Comparison of ENCODE assay signal across 9 cellular contexts in the genomic region with DNA sequence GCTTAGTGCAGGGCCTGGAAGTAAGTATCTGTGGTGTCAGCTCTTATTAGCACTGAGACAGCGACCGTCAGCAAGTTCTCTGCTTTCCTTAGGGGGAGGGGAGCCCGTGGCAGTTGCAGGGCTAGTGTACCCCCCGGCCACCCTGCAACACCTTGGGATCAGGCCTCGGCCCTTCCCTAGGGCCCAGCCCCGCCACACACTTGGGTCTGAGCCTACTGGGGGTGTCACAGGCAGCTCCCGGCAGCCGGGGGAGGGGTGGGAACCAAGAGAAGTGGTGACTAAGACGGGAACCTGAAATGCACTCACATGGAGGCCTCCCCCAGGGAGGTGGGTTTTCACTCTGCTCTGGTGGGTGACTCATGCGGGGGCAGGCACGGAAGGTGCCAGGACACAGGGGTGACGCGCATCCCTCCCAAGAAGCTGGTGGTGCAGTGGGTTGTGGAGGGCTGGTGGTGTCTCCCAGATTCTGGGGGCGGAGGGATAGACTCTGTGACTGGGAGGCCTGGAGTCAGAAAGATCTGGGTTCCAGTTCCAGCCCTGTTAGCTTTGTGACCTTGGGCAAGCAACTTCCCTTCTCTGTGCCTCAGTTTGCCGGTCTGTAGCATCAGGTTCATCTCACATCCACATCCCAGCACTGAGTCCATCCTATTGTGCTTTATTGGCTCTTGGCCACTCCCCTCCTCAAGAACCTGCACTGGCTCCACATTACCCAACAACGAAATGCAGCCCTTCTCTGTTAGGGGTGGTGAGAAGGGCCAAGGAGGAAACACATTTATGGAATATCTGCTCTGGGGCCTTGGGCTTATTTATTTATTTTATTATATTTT. TPM values are rescaled to one million over a fixed set of nuclear protein-coding genes. Genes with fewer than 3 reads are reported as not detected.
A peak's percentile ranks its signal among the peaks of the same experiment; 100 is the strongest.
DNase-seq lines count a peak whose midpoint lies in the region; ATAC-seq, FAIRE-seq and TF ChIP-seq lines count a peak whose summit lies in the region.
"Had no signal": no experiment of that assay in that cellular context is flagged by ENCODE, and none has a peak within 500 bp of the region (broad histone marks: within the 10 kb centered on the region; RNA-seq: fewer than 3 reads in every experiment).

No MANE protein-coding gene starts in this region.

- H3K9me3 Mint-ChIP-seq in activated CD4-positive, alpha-beta memory T cell treated with anti-CD3 and anti-CD28 coated beads, Interleukin-2, amount 10 ng/mL, durations not matched to agents 7 days and 5 days, result no peaks in the 10 kb centered on the region

- TF ChIP-seq CTCF in endothelial cell of umbilical vein (IDR thresholded peaks at IDR 0.05; ENCODE audit: extremely low read depth in 1 of 2, insufficient read depth in 1 of 2, low read depth in 1 of 2, low read length in 2 of 2) (no peak), D721Med (IDR thresholded peaks at IDR 0.05; ENCODE audit: insufficient read depth, missing control alignments) (no peak)

- no peaks in the 10 kb centered on the region for H3K9me3 ChIP-seq in BLaER1 treated with 17β-estradiol and CSF1 and Interleukin-3, amounts not matched to agents 10 nM and 100 nM (replicated peaks in 1 of 11)
- no peaks in the 10 kb centered on the region for H3K9me3 ChIP-seq in KOPT-K1 (ENCODE audit: insufficient read depth, low read length, poor library complexity, severe bottlenecking)
- H3K9me3 ChIP-seq in endothelial cell of umbilical vein (replicated peaks; ENCODE audit: control insufficient read depth, insufficient read depth, low read length), result no peaks in the 10 kb centered on the region

- peak overlapping the region in 8 of 11 experiments; percentile 31 to 63 (median 53); a peak in 12 of 22 replicates for H3K9ac ChIP-seq in BLaER1 treated with 17β-estradiol and CSF1 and Interleukin-3, amounts not matched to agents 10 nM and 100 nM
- H3K9ac ChIP-seq in endothelial cell of umbilical vein (replicated peaks; ENCODE audit: extremely low read depth, insufficient read depth, low read length), result no peak overlapping the region

- no peak overlapping the region for H2AFZ ChIP-seq in endothelial cell of umbilical vein (ENCODE audit: low read depth, low read length)

- TF ChIP-seq POLR2A in endothelial cell of umbilical vein (IDR thresholded peaks at IDR 0.05; ENCODE audit: low read depth, low read length), result no peak

- dilution Hi-C loops in endothelial cell of umbilical vein (cut with MboI; ENCODE audit: extremely low pct_ligation_motif_present, low sequenced_read_pairs), result no loop called here

- no peaks in the 10 kb centered on the region for H3K9me1 ChIP-seq in endothelial cell of umbilical vein (replicated peaks; ENCODE audit: control insufficient read depth, extremely low read depth, insufficient read depth, low read length)

- peak overlapping the region in 2 of 10 experiments; percentile 9 to 18; a peak in 2 of 20 replicates for H3K4me3 ChIP-seq in BLaER1 treated with 17β-estradiol and CSF1 and Interleukin-3, amounts not matched to agents 10 nM and 100 nM
- no peak overlapping the region for H3K4me3 ChIP-seq in endothelial cell of umbilical vein (replicated peaks in 1 of 3; ENCODE audit: insufficient read depth in 1 of 3, low read depth in 1 of 3, low read length in 3 of 3)

- H3K79me2 ChIP-seq in endothelial cell of umbilical vein (ENCODE audit: control insufficient read depth, insufficient read depth, low read length), result no peaks in the 10 kb centered on the region

- no peaks in the 10 kb centered on the region for H3K36me3 ChIP-seq in BLaER1 treated with 17β-estradiol and CSF1 and Interleukin-3, amounts not matched to agents 10 nM and 100 nM
- H3K36me3 ChIP-seq in KOPT-K1 (ENCODE audit: insufficient read depth, low read length), result no peaks in the 10 kb centered on the region
- H3K36me3 ChIP-seq in endothelial cell of umbilical vein (ENCODE audit: control insufficient read depth in 2 of 2, extremely low read depth in 1 of 2, insufficient read depth in 2 of 2, low read length in 2 of 2), result no peaks in the 10 kb centered on the region

- no peaks in the 10 kb centered on the region for H3K27me3 Mint-ChIP-seq in activated CD4-positive, alpha-beta memory T cell treated with anti-CD3 and anti-CD28 coated beads, Interleukin-2, amount 10 ng/mL, durations not matched to agents 7 days and 5 days

- no TSS peak for BruUV-seq in endothelial cell of umbilical vein (replicated peaks; lab: Mats Ljungman, UMichigan)

- H3K4me1 Mint-ChIP-seq in activated CD4-positive, alpha-beta memory T cell treated with anti-CD3 and anti-CD28 coated beads, Interleukin-2, amount 10 ng/mL, durations not matched to agents 7 days and 5 days, result peaks cover 27% of the 10 kb centered on the region

- peaks cover 0 to 8% (median 0%) of the 10 kb centered on the region in 11 experiments; a peak in 3 of 22 replicates for H3K27me3 ChIP-seq in BLaER1 treated with 17β-estradiol and CSF1 and Interleukin-3, amounts not matched to agents 10 nM and 100 nM
- H3K27me3 ChIP-seq in endothelial cell of umbilical vein (ENCODE audit: control insufficient read depth in 2 of 2, insufficient read depth in 2 of 2, low read length in 2 of 2), result no peaks in the 10 kb centered on the region

- intact Hi-C loops in endothelial cell of umbilical vein (cut with micrococcal nuclease), result no loop called here

- DNase-seq in activated CD4-positive, alpha-beta memory T cell treated with anti-CD3 and anti-CD28 coated beads, Interleukin-2, amount 10 ng/mL, durations not matched to agents 7 days and 5 days, result peak; percentile 74
- DNase-seq in endothelial cell of umbilical vein (ENCODE audit: low read depth, low spot score) (peak; percentile 40), smooth muscle cell of the brain vasculature (ENCODE audit: low read depth, low spot score) (peak; percentile 74), D721Med (ENCODE audit: insufficient read length, low spot score) (no peak), NCI-H69 (lab: John Stamatoyannopoulos, UW) (no peak)

- no peak overlapping the region for H3K4me3 Mint-ChIP-seq in activated CD4-positive, alpha-beta memory T cell treated with anti-CD3 and anti-CD28 coated beads, Interleukin-2, amount 10 ng/mL, durations not matched to agents 7 days and 5 days

- peak overlapping the region; percentile 21 for H3K27ac Mint-ChIP-seq in activated CD4-positive, alpha-beta memory T cell treated with anti-CD3 and anti-CD28 coated beads, Interleukin-2, amount 10 ng/mL, durations not matched to agents 7 days and 5 days

- CTCF ChIA-PET in activated CD4-positive, alpha-beta memory T cell treated with anti-CD3 and anti-CD28 coated beads, Interleukin-2, amount 10 ng/mL, durations not matched to agents 7 days and 5 days (lab: Charles Lee), result interaction anchor here (1.0 to 1.3 kb wide), 3 partner anchors 19 to 51 kb away, joined by 3 to 5 read pairs (median 3); no protein-coding TSS in a partner anchor
- CTCF ChIA-PET in endothelial cell of umbilical vein (lab: Charles Lee), result interaction anchor here (2.3 kb wide), 1 partner anchor 55 kb away, joined by 7 read pairs; a partner anchor contains a TSS

- H4K20me1 ChIP-seq in BLaER1 treated with 17β-estradiol and CSF1 and Interleukin-3, amounts not matched to agents 10 nM and 100 nM, result no peaks in the 10 kb centered on the region
- no peaks in the 10 kb centered on the region for H4K20me1 ChIP-seq in endothelial cell of umbilical vein (replicated peaks; ENCODE audit: control insufficient read depth, extremely low read depth, insufficient read depth, low read length)

- POLR2A ChIA-PET in activated CD4-positive, alpha-beta memory T cell treated with anti-CD3 and anti-CD28 coated beads, Interleukin-2, amount 10 ng/mL, durations not matched to agents 7 days and 5 days (lab: Charles Lee), result interaction anchor here (0.9 to 2.8 kb wide), 9 partner anchors 9 to 183 kb away, joined by 3 to 13 read pairs (median 4); a partner anchor contains a TSS
- POLR2A ChIA-PET in endothelial cell of umbilical vein (lab: Charles Lee), result no interaction called here

- peak; percentile 15 for FAIRE-seq in endothelial cell of umbilical vein (lab: Jason Lieb, UNC)
- FAIRE-seq in D721Med (lab: Jason Lieb, UNC), result no peak
- FAIRE-seq: islet of Langerhans had no signal

- ATAC-seq in HG02642 (IDR thresholded peaks at IDR 0.05; ENCODE audit: poor library complexity, unreplicated experiment), result no peak

- peak overlapping the region; percentile 51 to 93 (median 79) for H3K4me2 ChIP-seq in BLaER1 treated with 17β-estradiol and CSF1 and Interleukin-3, amounts not matched to agents 10 nM and 100 nM
- H3K4me2 ChIP-seq in endothelial cell of umbilical vein (ENCODE audit: insufficient read depth, low read length), result no peak overlapping the region

- H3K36me3 Mint-ChIP-seq in activated CD4-positive, alpha-beta memory T cell treated with anti-CD3 and anti-CD28 coated beads, Interleukin-2, amount 10 ng/mL, durations not matched to agents 7 days and 5 days (ENCODE audit: low read depth), result no peaks in the 10 kb centered on the region

- H3K4me1 ChIP-seq in BLaER1 treated with 17β-estradiol and CSF1 and Interleukin-3, amounts not matched to agents 10 nM and 100 nM, result peaks cover 18 to 66% (median 55%) of the 10 kb centered on the region in 10 experiments
- no peaks in the 10 kb centered on the region for H3K4me1 ChIP-seq in endothelial cell of umbilical vein (ENCODE audit: control insufficient read depth, extremely low read depth, insufficient read depth, low read length)

- peak overlapping the region in 10 of 11 experiments; percentile 26 to 75 (median 55); a peak in 17 of 22 replicates for H3K27ac ChIP-seq in BLaER1 treated with 17β-estradiol and CSF1 and Interleukin-3, amounts not matched to agents 10 nM and 100 nM
- H3K27ac ChIP-seq in KOPT-K1 (ENCODE audit: low read depth, low read length, poor library complexity, severe bottlenecking), result peak overlapping the region; percentile 93
- H3K27ac ChIP-seq in endothelial cell of umbilical vein (ENCODE audit: insufficient read depth, low read depth, low read length), result no peak overlapping the region

RNA-seq across cellular contexts. Expression of a gene that starts 44.5 kb away (rescaled TPM):
- 100 to 1,000 TPM; 333 to 341 TPM for total RNA-seq in activated CD4-positive, alpha-beta memory T cell treated with anti-CD3 and anti-CD28 coated beads, Interleukin-2, amount 10 ng/mL, durations not matched to agents 7 days and 5 days
- total RNA-seq in endothelial cell of umbilical vein, result 4.5 and 6.6 TPM in 2 replicates
- 5.9 and 10.1 TPM in 2 replicates for polyA plus RNA-seq in endothelial cell of umbilical vein
- polyA plus RNA-seq in endothelial cell of umbilical vein (2011; cell fraction: cytosol; rRNA removed), result 1.4 and 1.9 TPM in 2 replicates
- polyA plus RNA-seq in endothelial cell of umbilical vein (2011; cell fraction: nucleus; rRNA removed), result 37.9 and 42.9 TPM in 2 replicates
- 2.7 and 4.0 TPM in 2 replicates for polyA plus RNA-seq in endothelial cell of umbilical vein (2012)
- polyA minus RNA-seq in endothelial cell of umbilical vein, result 2.2 and 2.5 TPM in 2 replicates
- not detected for polyA minus RNA-seq in endothelial cell of umbilical vein (2011; cell fraction: cytosol; rRNA and poly(A)+ RNA removed)
- 2.4 and 6.3 TPM in 2 replicates for polyA minus RNA-seq in endothelial cell of umbilical vein (2011; cell fraction: nucleus; rRNA and poly(A)+ RNA removed)

RNA-seq across cellular contexts. Expression of a gene that starts 54.8 kb away (rescaled TPM):
- total RNA-seq in activated CD4-positive, alpha-beta memory T cell treated with anti-CD3 and anti-CD28 coated beads, Interleukin-2, amount 10 ng/mL, durations not matched to agents 7 days and 5 days, result 10 to 100 TPM; 20.6 to 24.7 TPM
- 63.7 and 65.2 TPM in 2 replicates for total RNA-seq in endothelial cell of umbilical vein
- polyA plus RNA-seq in endothelial cell of umbilical vein, result 133 and 164 TPM in 2 replicates
- polyA plus RNA-seq in endothelial cell of umbilical vein (2011; cell fraction: cytosol; rRNA removed), result 39.7 and 59.8 TPM in 2 replicates
- polyA plus RNA-seq in endothelial cell of umbilical vein (2011; cell fraction: nucleus; rRNA removed), result 77.3 and 87.0 TPM in 2 replicates
- polyA plus RNA-seq in endothelial cell of umbilical vein (2012), result 45.4 and 53.9 TPM in 2 replicates
- polyA minus RNA-seq in endothelial cell of umbilical vein, result 67.6 and 79.9 TPM in 2 replicates
- polyA minus RNA-seq in endothelial cell of umbilical vein (2011; cell fraction: cytosol; rRNA and poly(A)+ RNA removed), result 45.2 TPM
- polyA minus RNA-seq in endothelial cell of umbilical vein (2011; cell fraction: nucleus; rRNA and poly(A)+ RNA removed), result 18.5 and 26.3 TPM in 2 replicates

Comparison
In these comparisons a context has a peak if more than half of its experiments do, and no peak if none do; other contexts are left out.
1. DNase-seq: peak in activated CD4-positive, alpha-beta memory T cell treated with anti-CD3 and anti-CD28 coated beads, Interleukin-2, amount 10 ng/mL, durations not matched to agents 7 days and 5 days (single experiment), endothelial cell of umbilical vein (single experiment) and smooth muscle cell of the brain vasculature (single experiment); none in D721Med (single experiment) and NCI-H69 (single experiment).
2. RNA of a gene that starts 44.5 kb away (total RNA-seq): 333 to 341 TPM in activated CD4-positive, alpha-beta memory T cell treated with anti-CD3 and anti-CD28 coated beads, Interleukin-2, amount 10 ng/mL, durations not matched to agents 7 days and 5 days; 4.5 to 6.6 TPM in endothelial cell of umbilical vein; every median in the first group is over 10 times any median in the second.